Comparison of ENCODE assay signal across 7 cellular contexts in the genomic region with DNA sequence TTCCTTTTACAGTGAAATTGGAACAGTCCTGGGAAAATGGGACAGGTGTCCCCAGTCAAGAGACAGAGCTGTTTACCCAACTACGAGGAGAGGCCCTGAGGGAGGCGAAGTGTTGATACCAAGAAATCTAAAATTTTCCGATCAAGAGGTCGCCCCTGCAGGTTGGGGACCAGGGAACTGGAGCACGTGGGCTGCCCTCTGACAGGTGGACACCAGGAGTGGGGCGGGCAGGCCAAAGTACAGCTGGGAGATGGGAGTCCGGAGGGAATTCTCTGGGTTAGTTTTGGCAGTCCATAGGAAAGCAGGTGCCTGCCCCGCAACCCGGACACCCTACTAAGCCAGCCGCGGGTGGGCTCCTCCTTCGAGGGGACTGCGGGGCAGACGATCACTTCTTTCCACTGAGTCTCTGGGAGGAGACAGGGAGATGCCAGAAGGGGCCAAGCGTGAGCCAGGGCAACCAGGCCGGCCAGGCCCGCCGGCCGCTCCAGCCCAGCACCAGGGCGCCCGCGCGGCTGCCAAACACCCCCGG. TPM values are rescaled to one million over a fixed set of nuclear protein-coding genes. Genes with fewer than 3 reads are reported as not detected.
DNase-seq lines count a peak whose midpoint lies in the region; ATAC-seq and TF ChIP-seq lines count a peak whose summit lies in the region.

No MANE protein-coding gene starts in this region.

- H2AFZ ChIP-seq in H9 (ENCODE audit: low read length): no peak overlapping the region
- H2AFZ ChIP-seq in smooth muscle cell (ENCODE audit: low read depth): no peak overlapping the region

- H3K9ac ChIP-seq in H9 (ENCODE audit: extremely low read depth, insufficient read length, low read length) (no peak overlapping the region), iPS-15b (ENCODE audit: low read depth, low read length) (no peak overlapping the region), smooth muscle cell (ENCODE audit: low read depth) (no peak overlapping the region)

- POLR2A ChIA-PET in activated CD4-positive, alpha-beta memory T cell treated with anti-CD3 and anti-CD28 coated beads for 36 hours (lab: Charles Lee): interaction anchor here (1.4 to 1.7 kb wide), 3 partner anchors 15 to 33 kb away, joined by 3 to 9 read pairs (median 5); no protein-coding TSS in a partner anchor

- H3K79me2 ChIP-seq in H9 (ENCODE audit: insufficient read depth, low read length) (no peaks in the 10 kb centered on the region), smooth muscle cell (ENCODE audit: low read depth) (no peaks in the 10 kb centered on the region)

- intact Hi-C loops in activated CD4-positive, alpha-beta memory T cell treated with anti-CD3 and anti-CD28 coated beads for 36 hours (cut with micrococcal nuclease): loop anchor here (2.0 to 10.0 kb wide), 5 partner anchors 16 to 999 kb away; partner anchors contain the start of genes SEPHS1 and UPF2

- H4K5ac ChIP-seq in H9 (ENCODE audit: insufficient read length, low read depth, low read length): no peak overlapping the region

- no peaks in the 10 kb centered on the region for H3F3A ChIP-seq in smooth muscle cell (ENCODE audit: low read depth)

- CTCF ChIA-PET in activated CD4-positive, alpha-beta memory T cell treated with anti-CD3 and anti-CD28 coated beads for 36 hours (lab: Charles Lee): interaction anchor here (0.6 to 1.3 kb wide), 4 partner anchors 134 to 308 kb away, joined by 3 to 4 read pairs (median 4); no protein-coding TSS in a partner anchor

- H3K36me3 Mint-ChIP-seq in H9 (ENCODE audit: insufficient read depth in 1 of 3, low read depth in 3 of 3): no peaks in the 10 kb centered on the region; a peak in 1 of 7 replicates
- H3K36me3 Mint-ChIP-seq in activated CD4-positive, alpha-beta memory T cell treated with anti-CD3 and anti-CD28 coated beads for 36 hours: peaks cover 5% of the 10 kb centered on the region

- H3K9me3 ChIP-seq in H9 (ENCODE audit: control insufficient read depth, low read depth, low read length) (no peaks in the 10 kb centered on the region), iPS-15b (ENCODE audit: control insufficient read depth, insufficient read depth, low read length) (no peaks in the 10 kb centered on the region), smooth muscle cell (replicated peaks; ENCODE audit: low read depth) (no peaks in the 10 kb centered on the region)

- H2BK20ac ChIP-seq in H9 (ENCODE audit: low read depth, low read length, poor library complexity, severe bottlenecking): no peak overlapping the region

- H2BK120ac ChIP-seq in H9 (ENCODE audit: low read depth, low read length, poor library complexity, severe bottlenecking): no peak overlapping the region

- H3K4me1 ChIP-seq in H9 (ENCODE audit: insufficient read depth, low read length): peaks cover 1% of the 10 kb centered on the region; the same call in 1 of the 2 replicates
- H3K4me1 ChIP-seq in iPS-15b (ENCODE audit: control insufficient read depth, insufficient read depth, low read length): no peaks in the 10 kb centered on the region
- H3K4me1 ChIP-seq in smooth muscle cell (ENCODE audit: low read depth): peaks cover 4% of the 10 kb centered on the region

- H2BK5ac ChIP-seq in H9 (ENCODE audit: insufficient read length, low read length): no peak overlapping the region

- peaks cover 23 to 36% of the 10 kb centered on the region in 2 experiments for H3K4me1 Mint-ChIP-seq in H9
- peaks cover 38% of the 10 kb centered on the region for H3K4me1 Mint-ChIP-seq in activated CD4-positive, alpha-beta memory T cell treated with anti-CD3 and anti-CD28 coated beads for 36 hours (ENCODE audit: low read depth)

- no peak for DNase-seq in H9
- DNase-seq in activated CD4-positive, alpha-beta memory T cell treated with anti-CD3 and anti-CD28 coated beads for 36 hours: no peak
- no peak for DNase-seq in smooth muscle cell (lab: John Stamatoyannopoulos, UW; ENCODE audit: unreplicated experiment)
- DNase-seq in NCI-H226: no peak
- no peak for DNase-seq in NCI-H2196 treated with DMSO at 0.1 percent for 48 hours (lab: John Stamatoyannopoulos, UW; ENCODE audit: unreplicated experiment)

- H4K91ac ChIP-seq in H9 (ENCODE audit: insufficient read length, low read depth, low read length): no peak overlapping the region

- H2BK12ac ChIP-seq in H9 (ENCODE audit: insufficient read length, low read depth, low read length): no peak overlapping the region

- no peak for ATAC-seq in GM18498 (IDR thresholded peaks at IDR 0.05; ENCODE audit: unreplicated experiment)

- no peaks in the 10 kb centered on the region for H3K79me1 ChIP-seq in H9 (ENCODE audit: insufficient read depth, low read depth, low read length, poor library complexity, severe bottlenecking)

- H3K18ac ChIP-seq in H9 (ENCODE audit: insufficient read length, low read depth, low read length): no peak overlapping the region

- no peak overlapping the region for H3K27ac Mint-ChIP-seq in H9
- H3K27ac Mint-ChIP-seq in activated CD4-positive, alpha-beta memory T cell treated with anti-CD3 and anti-CD28 coated beads for 36 hours: peak overlapping the region; percentile 69

- H3K27me3 Mint-ChIP-seq in H9 (ENCODE audit: low read depth): peaks cover 57% of the 10 kb centered on the region
- H3K27me3 Mint-ChIP-seq in activated CD4-positive, alpha-beta memory T cell treated with anti-CD3 and anti-CD28 coated beads for 36 hours: peaks cover 5% of the 10 kb centered on the region

- H3K4ac ChIP-seq in H9 (ENCODE audit: low read depth, low read length): no peak overlapping the region

- no peak overlapping the region for H4K8ac ChIP-seq in H9 (replicated peaks; ENCODE audit: insufficient read length, low read depth, low read length)

- no peak overlapping the region for H3K56ac ChIP-seq in H9 (ENCODE audit: insufficient read length, low read depth, low read length)

- H3K4me3 ChIP-seq in iPS-15b (ENCODE audit: low read depth, low read length) (peak overlapping the region; percentile 53), smooth muscle cell (peak overlapping the region; percentile 69)

- H3K4me2 ChIP-seq in H9 (ENCODE audit: insufficient read depth, insufficient read length, low read length): peak overlapping the region; percentile 68
- H3K4me2 ChIP-seq in smooth muscle cell: peak overlapping the region; percentile 100

- H3K14ac ChIP-seq in H9 (ENCODE audit: insufficient read depth, low read length): 0 out of 2 replicates have a peak overlapping the region, but pooled peaks have one; percentile 31

- H3K23ac ChIP-seq in H9 (ENCODE audit: insufficient read length, low read depth, low read length): no peak overlapping the region

- H3K9me3 Mint-ChIP-seq in H9: no peaks in the 10 kb centered on the region
- peaks cover 3% of the 10 kb centered on the region for H3K9me3 Mint-ChIP-seq in activated CD4-positive, alpha-beta memory T cell treated with anti-CD3 and anti-CD28 coated beads for 36 hours

- no peak overlapping the region for H3T11ph ChIP-seq in H9 (ENCODE audit: low read length)

- H4K20me1 ChIP-seq in H9 (ENCODE audit: control insufficient read depth, insufficient read depth, insufficient read length) (no peaks in the 10 kb centered on the region), smooth muscle cell (ENCODE audit: low read depth) (no peaks in the 10 kb centered on the region)

- TF ChIP-seq CTCF in H9 (conservative IDR thresholded peaks at IDR 0.05): no peak
- TF ChIP-seq CTCF in smooth muscle cell (IDR thresholded peaks at IDR 0.05; ENCODE audit: borderline replicate concordance, insufficient read depth, poor library complexity, severe bottlenecking): no peak

- peaks cover 17% of the 10 kb centered on the region for H3K23me2 ChIP-seq in H9 (ENCODE audit: insufficient read length, low read depth, low read length, poor library complexity, severe bottlenecking)

- H3K4me3 Mint-ChIP-seq in H9: peak overlapping the region; percentile 66 to 78
- peak overlapping the region; percentile 75 for H3K4me3 Mint-ChIP-seq in activated CD4-positive, alpha-beta memory T cell treated with anti-CD3 and anti-CD28 coated beads for 36 hours

- H3K27me3 ChIP-seq in H9 (ENCODE audit: insufficient read depth, low read length) (peaks cover 11% of the 10 kb centered on the region; the same call in 1 of the 2 replicates), iPS-15b (ENCODE audit: control insufficient read depth, insufficient read depth, low read length) (peaks cover 31% of the 10 kb centered on the region), smooth muscle cell (ENCODE audit: low read depth) (peaks cover 52% of the 10 kb centered on the region)

- no peak overlapping the region for H2AK5ac ChIP-seq in H9 (ENCODE audit: insufficient read length, low read length)

- WGBS in H9 (ENCODE audit: extremely low coverage, insufficient read length, low lambda C conversion rate): no CpG with 5 or more reads among the region's 24 CpGs
- 24% methylated on average over 19 of the region's 24 CpGs for WGBS in smooth muscle cell (ENCODE audit: low lambda C conversion rate)

- no peak overlapping the region for H2BK15ac ChIP-seq in H9 (ENCODE audit: low read depth, low read length)

- H3K36me3 ChIP-seq in iPS-15b (ENCODE audit: control insufficient read depth, insufficient read depth, low read length): no peaks in the 10 kb centered on the region
- no peaks in the 10 kb centered on the region for H3K36me3 ChIP-seq in smooth muscle cell (ENCODE audit: low read depth)

- no peak overlapping the region for H3K27ac ChIP-seq in H9 (ENCODE audit: insufficient read length, low read depth, low read length)
- no peak overlapping the region for H3K27ac ChIP-seq in smooth muscle cell (ENCODE audit: low read depth)

RNA-seq across cellular contexts. Expression of gene CAMK1D, which starts 0.9 kb away (rescaled TPM):
- 5.6 and 6.3 TPM in 2 replicates for total RNA-seq in H9 (2021)
- total RNA-seq in activated CD4-positive, alpha-beta memory T cell treated with anti-CD3 and anti-CD28 coated beads for 36 hours: 10 to 100 TPM; 17.7 to 17.9 TPM
- total RNA-seq in smooth muscle cell: 1.6 and 1.9 TPM in 2 replicates
- 2.3 and 3.7 TPM in 2 replicates for polyA plus RNA-seq in smooth muscle cell
